In the genomic region with DNA sequence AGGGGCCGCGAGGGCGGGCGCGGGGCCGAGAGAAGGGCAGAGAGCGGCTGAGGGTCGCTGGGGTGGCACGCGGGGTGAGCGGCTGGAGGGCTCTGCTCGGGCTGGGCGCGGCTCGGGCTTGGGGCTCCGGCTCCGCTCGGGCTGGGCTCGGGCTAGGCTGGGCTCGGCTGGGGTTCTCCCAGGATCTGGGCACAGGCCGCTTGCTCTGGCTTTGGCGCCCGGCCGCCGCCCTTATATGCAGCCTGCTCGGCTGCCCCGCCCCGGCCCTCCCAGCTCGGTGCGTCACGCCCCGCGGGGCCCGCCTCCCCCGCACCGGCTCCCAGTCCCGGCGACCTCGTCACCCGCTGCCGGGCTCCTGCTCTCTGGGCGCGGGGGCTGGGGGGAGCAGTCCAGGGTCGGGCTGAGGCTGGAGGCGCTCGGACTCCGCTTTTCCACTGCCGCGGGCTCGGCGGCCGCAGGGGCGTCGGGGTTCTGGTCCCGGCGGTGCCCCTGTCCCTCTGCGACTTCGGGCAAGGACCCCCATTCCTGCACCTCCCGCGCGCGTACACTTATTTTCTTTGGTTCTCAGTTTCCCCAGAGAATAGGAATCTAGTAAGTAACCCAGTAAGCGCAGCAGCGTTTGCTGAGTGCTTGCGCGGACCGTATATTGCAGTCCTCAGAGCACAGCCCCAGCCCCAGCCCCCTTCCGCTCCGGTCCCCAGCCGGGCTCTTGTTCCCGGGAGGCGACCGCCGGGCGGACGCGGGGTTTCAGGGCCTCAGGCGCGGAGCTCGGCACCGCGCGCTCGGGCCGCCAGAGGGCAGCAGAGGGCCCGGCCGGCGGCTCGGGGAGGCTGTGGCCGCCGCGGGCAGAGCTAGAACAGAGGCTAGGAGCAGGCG, we compare ENCODE assay signal across 8 cellular contexts. TPM values are rescaled to one million over a fixed set of nuclear protein-coding genes. Genes with fewer than 3 reads are reported as not detected.
DNase-seq lines count a peak whose midpoint lies in the region; ATAC-seq and TF ChIP-seq lines count a peak whose summit lies in the region.

A gene with protein sequence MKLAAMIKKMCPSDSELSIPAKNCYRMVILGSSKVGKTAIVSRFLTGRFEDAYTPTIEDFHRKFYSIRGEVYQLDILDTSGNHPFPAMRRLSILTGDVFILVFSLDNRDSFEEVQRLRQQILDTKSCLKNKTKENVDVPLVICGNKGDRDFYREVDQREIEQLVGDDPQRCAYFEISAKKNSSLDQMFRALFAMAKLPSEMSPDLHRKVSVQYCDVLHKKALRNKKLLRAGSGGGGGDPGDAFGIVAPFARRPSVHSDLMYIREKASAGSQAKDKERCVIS (minus strand): TSS at position 207 of the 876 bp plus-strand sequence. CDS start 214 bp downstream, outside the sequence.

- peaks cover 19% of the 10 kb centered on the region for H3K36me3 Mint-ChIP-seq in MCF 10A (ENCODE audit: insufficient read depth, unreplicated experiment)

- BruUV-seq in MCF 10A (replicated peaks; lab: Mats Ljungman, UMichigan): no TSS peak

- DNase-seq in GM04504 (ENCODE audit: low read depth) (peak; percentile 77), NCI-H1436 treated with DMSO at 0.1 percent for 48 hours (lab: John Stamatoyannopoulos, UW) (peak; percentile 28), UCSD-AML1 (lab: John Stamatoyannopoulos, UW; ENCODE audit: unreplicated experiment) (peak; percentile 84), MCF 10A (ENCODE audit: unreplicated experiment) (peak; percentile 69), iPS-NIHi11 (ENCODE audit: low spot score) (peak; percentile 96), KG1 (lab: John Stamatoyannopoulos, UW) (no peak)

- no peaks in the 10 kb centered on the region for H3K4me1 Mint-ChIP-seq in MCF 10A (ENCODE audit: insufficient read depth, unreplicated experiment)

- no peak within 1 kb of the TSS for H3K27ac Mint-ChIP-seq in MCF 10A (ENCODE audit: low read depth, unreplicated experiment)

- intact Hi-C loops in MCF 10A (cut with micrococcal nuclease): loop anchor here (1.0 to 2.0 kb wide), 4 partner anchors 74 to 146 kb away; no protein-coding TSS in a partner anchor

- POLR2A ChIA-PET in MCF 10A (lab: Yijun Ruan, JAX): interaction anchor here (0.6 to 1.5 kb wide), 13 partner anchors 16 to 639 kb away, joined by 3 to 11 read pairs (median 3); a partner anchor contains a TSS

- peak within 1 kb of the TSS; percentile 44 to 66 (median 48) for H3K4me3 ChIP-seq in skin epidermis

- peak within 1 kb of the TSS; percentile 57 for H3K4me3 Mint-ChIP-seq in MCF 10A (ENCODE audit: unreplicated experiment)

- CTCF ChIA-PET in MCF 10A (lab: Yijun Ruan, JAX): interaction anchor here (0.6 to 3.5 kb wide), 33 partner anchors 9 to 531 kb away, joined by 3 to 42 read pairs (median 4); a partner anchor contains a TSS

- H3K27me3 Mint-ChIP-seq in MCF 10A (ENCODE audit: insufficient read depth, unreplicated experiment): no peaks in the 10 kb centered on the region

- H3K27ac ChIP-seq in skin epidermis: peak within 1 kb of the TSS in 20 of 21 experiments; percentile 3 to 91 (median 80)

- peak; percentile 88 for TF ChIP-seq CTCF in MCF 10A (IDR thresholded peaks at IDR 0.05; ENCODE audit: unreplicated experiment)

- ATAC-seq in HG02588 (IDR thresholded peaks at IDR 0.05; ENCODE audit: unreplicated experiment): peak; percentile 63

- no peaks in the 10 kb centered on the region for H3K9me3 Mint-ChIP-seq in MCF 10A (ENCODE audit: unreplicated experiment)

RNA-seq across cellular contexts. Expression of the gene that starts here (rescaled TPM):
- total RNA-seq in MCF 10A (2022): 0.21 TPM in 1 of 2 replicates, not detected in the other

Comparison
In these comparisons a context has a peak if more than half of its experiments do, and no peak if none do; other contexts are left out.
1. Peak in DNase-seq in MCF 10A; RNA of the gene not detected or under 1 TPM.